Comparison of ENCODE assay signal across 8 cellular contexts in genomic region chr7:90595341-90595800, GRCh38. TPM values are rescaled to one million over a fixed set of nuclear protein-coding genes. Genes with fewer than 3 reads are reported as not detected.
DNase-seq lines count a peak whose midpoint lies in the region; ATAC-seq and TF ChIP-seq lines count a peak whose summit lies in the region.

No MANE protein-coding gene starts in this region.

- H3K27ac ChIP-seq in ACC112 (ENCODE audit: low read depth, low read length), result peak overlapping the region; percentile 85
- H3K27ac ChIP-seq in SJSA1, result peak overlapping the region; percentile 76

- H3K4me1 ChIP-seq in ACC112 (ENCODE audit: control insufficient read depth, insufficient read depth, low read length, unreplicated experiment), result peaks cover 53% of the 10 kb centered on the region
- peaks cover 24% of the 10 kb centered on the region for H3K4me1 ChIP-seq in SJSA1 (replicated peaks)

- no peak for TF ChIP-seq CTCF in fibroblast of villous mesenchyme (IDR thresholded peaks at IDR 0.05; ENCODE audit: insufficient read depth, low read depth, low read length)

- intact Hi-C loops in sciatic nerve (cut with DNase I), result no loop called here

- H3K9me3 ChIP-seq in SJSA1 (replicated peaks), result no peaks in the 10 kb centered on the region

- peaks cover 47% of the 10 kb centered on the region for H3K79me2 ChIP-seq in ACC112 (ENCODE audit: control insufficient read depth, insufficient read depth, low read length, unreplicated experiment)

- H3K4me3 ChIP-seq in ACC112 (ENCODE audit: low read depth, low read length) (peak overlapping the region; percentile 99), SJSA1 (peak overlapping the region; percentile 87), fibroblast of villous mesenchyme (ENCODE audit: low read depth, low read length) (peak overlapping the region; percentile 82)

- H2AFZ ChIP-seq in ACC112 (ENCODE audit: low read length, unreplicated experiment), result peak overlapping the region; percentile 27

- ATAC-seq in GM19452 (IDR thresholded peaks at IDR 0.05; ENCODE audit: unreplicated experiment) (peak; percentile 3), sciatic nerve (peak; percentile 5)

- H3K36me3 ChIP-seq in ACC112 (ENCODE audit: insufficient read depth, low read length) (no peaks in the 10 kb centered on the region), SJSA1 (peaks cover 6% of the 10 kb centered on the region)

- DNase-seq in SJSA1 (ENCODE audit: low read depth in 1 of 2, low spot score in 2 of 2), result no peak
- peak; percentile 18 for DNase-seq in fibroblast of villous mesenchyme (ENCODE audit: low read depth)
- no peak for DNase-seq in sciatic nerve (ENCODE audit: low spot score)
- no peak for DNase-seq in dedifferentiated amniotic fluid mesenchymal stem cell (ENCODE audit: extremely low spot score)
- no peak for DNase-seq in stimulated activated CD8-positive, alpha-beta memory T cell treated with anti-CD3 and anti-CD28 coated beads, Interleukin-4, amount 100 ng/mL, for 48 hours
- no peak for DNase-seq in NCI-H2227 (lab: John Stamatoyannopoulos, UW; ENCODE audit: unreplicated experiment)

- H3K27me3 ChIP-seq in ACC112 (ENCODE audit: insufficient read depth, low read length) (no peaks in the 10 kb centered on the region), SJSA1 (replicated peaks) (no peaks in the 10 kb centered on the region)

RNA-seq across cellular contexts. Expression of gene CDK14, which starts 0.8 kb away (rescaled TPM):
- total RNA-seq in SJSA1 (2014; rRNA removed; shearing (Covaris generic)), result 17.9 and 20.8 TPM in 2 replicates
- total RNA-seq in fibroblast of villous mesenchyme (29.0 and 41.0 TPM in 2 replicates), sciatic nerve (79.4 TPM)
